In genomic region chr1:59323879-59324278, GRCh38 we compare ENCODE assay signal across 22 cellular contexts. TPM values are rescaled to one million over a fixed set of nuclear protein-coding genes. Genes with fewer than 3 reads are reported as not detected.
A peak's percentile ranks its signal among the peaks of the same experiment; 100 is the strongest.
DNase-seq lines count a peak whose midpoint lies in the region; ATAC-seq lines count a peak whose summit lies in the region.
"Had no signal": no experiment of that assay in that cellular context is flagged by ENCODE, and none has a peak within 500 bp of the region (broad histone marks: within the 10 kb centered on the region; RNA-seq: fewer than 3 reads in every experiment).

No MANE protein-coding gene starts in this region.

- no peaks in the 10 kb centered on the region for H3F3A ChIP-seq in GM23248 (ENCODE audit: insufficient read depth)

- no peak overlapping the region for H3K27ac ChIP-seq in GM23248
- H3K27ac ChIP-seq: 22Rv1, C4-2B, HL-60, KMS-11 had no signal

- H3K4me1 Mint-ChIP-seq in activated CD4-positive, alpha-beta T cell treated with anti-CD3 and anti-CD28 coated beads for 36 hours = peaks cover 10% of the 10 kb centered on the region
- peaks cover 13% of the 10 kb centered on the region for H3K4me1 Mint-ChIP-seq in stimulated activated naive CD8-positive, alpha-beta T cell treated with anti-CD3 and anti-CD28 coated beads, Interleukin-15, amount 100 ng/mL, for 72 hours

- 95 to 100% methylated on average over 3 of the region's 3 CpGs for WGBS in GM23248 (ENCODE audit: low coverage in 1 of 2, low lambda C conversion rate in 2 of 2, missing lambda C conversion rate in 2 of 2), 2 experiments

- intact Hi-C loops in activated CD4-positive, alpha-beta T cell treated with anti-CD3 and anti-CD28 coated beads for 36 hours (cut with DNase I, micrococcal nuclease) = no loop called here

- POLR2A ChIA-PET in activated CD4-positive, alpha-beta T cell treated with anti-CD3 and anti-CD28 coated beads for 36 hours (lab: Charles Lee) = no interaction called here

- H3K36me3 ChIP-seq in GM23248 (ENCODE audit: low read depth) = no peaks in the 10 kb centered on the region

- peaks cover 4% of the 10 kb centered on the region for H3K36me3 Mint-ChIP-seq in activated CD4-positive, alpha-beta T cell treated with anti-CD3 and anti-CD28 coated beads for 36 hours (ENCODE audit: low read depth)

- H3K9me2 ChIP-seq in GM23248 (ENCODE audit: insufficient read depth) = no peaks in the 10 kb centered on the region

- H3K4me1 ChIP-seq in GM23248 (ENCODE audit: insufficient read depth) = no peaks in the 10 kb centered on the region

- no peak overlapping the region for H3K4me3 Mint-ChIP-seq in activated CD4-positive, alpha-beta T cell treated with anti-CD3 and anti-CD28 coated beads for 36 hours
- H3K4me3 Mint-ChIP-seq in stimulated activated naive CD8-positive, alpha-beta T cell treated with anti-CD3 and anti-CD28 coated beads, Interleukin-15, amount 100 ng/mL, for 72 hours = no peak overlapping the region
- H3K4me3 Mint-ChIP-seq: GM23338; T-helper 1 cell treated with Interleukin-12 subunit alpha and Interleukin-12 subunit beta and Interleukin-4 antibody, amounts not matched to agents 30 μg/mL and 1 μg/mL, for 36 hours had no signal

- no peak overlapping the region for H3K27ac Mint-ChIP-seq in activated CD4-positive, alpha-beta T cell treated with anti-CD3 and anti-CD28 coated beads for 36 hours
- H3K27ac Mint-ChIP-seq in stimulated activated naive CD8-positive, alpha-beta T cell treated with anti-CD3 and anti-CD28 coated beads, Interleukin-15, amount 100 ng/mL, for 72 hours = no peak overlapping the region
- H3K27ac Mint-ChIP-seq: GM23338; T-helper 1 cell treated with Interleukin-12 subunit alpha and Interleukin-12 subunit beta and Interleukin-4 antibody, amounts not matched to agents 30 μg/mL and 1 μg/mL, for 36 hours had no signal

- no peak overlapping the region for H3K9ac ChIP-seq in GM23248
- H3K9ac ChIP-seq: KMS-11 had no signal

- H3K79me2 ChIP-seq in GM23248 (ENCODE audit: insufficient read depth) = no peaks in the 10 kb centered on the region

- no peak overlapping the region for H2AFZ ChIP-seq in GM23248
- H2AFZ ChIP-seq: GM23338 had no signal

- ATAC-seq in activated CD4-positive, alpha-beta T cell treated with anti-CD3 and anti-CD28 coated beads for 36 hours = no peak
- no peak for ATAC-seq in stimulated activated naive CD8-positive, alpha-beta T cell treated with anti-CD3 and anti-CD28 coated beads, Interleukin-15, amount 100 ng/mL, for 72 hours
- no peak for ATAC-seq in GM21619 (IDR thresholded peaks at IDR 0.05; ENCODE audit: unreplicated experiment)
- ATAC-seq: GM23338 had no signal

- peak; percentile 58 for DNase-seq in AG08395 (ENCODE audit: low spot score)
- peak; percentile 47 for DNase-seq in GM23248
- DNase-seq in LHCN-M2 (ENCODE audit: low read depth) = peak; percentile 71
- DNase-seq in kidney tubule cell (ENCODE audit: low spot score) = peak; percentile 67
- DNase-seq in NCI-H1417 (lab: John Stamatoyannopoulos, UW) = no peak
- no peak for DNase-seq in activated CD4-positive, alpha-beta T cell treated with anti-CD3 and anti-CD28 coated beads for 36 hours
- no peak for DNase-seq in stimulated activated naive CD8-positive, alpha-beta T cell treated with anti-CD3 and anti-CD28 coated beads, Interleukin-15, amount 100 ng/mL, for 72 hours
- DNase-seq: ACHN, MV-4-11, NCI-H1105 treated with DMSO at 0.1 percent for 48 hours, NCI-H1694 treated with DMSO at 0.1 percent for 48 hours, NCI-H2081 treated with DMSO at 0.1 percent for 48 hours, NCI-H2171 treated with DMSO at 0.1 percent for 48 hours, RPMI8226, SHP77 had no signal

- H4K20me1 ChIP-seq in GM23248 (ENCODE audit: insufficient read depth) = no peaks in the 10 kb centered on the region

- CTCF ChIA-PET in activated CD4-positive, alpha-beta T cell treated with anti-CD3 and anti-CD28 coated beads for 36 hours (lab: Charles Lee) = no interaction called here

- H3K9me3 ChIP-seq in GM23248 (ENCODE audit: low read depth) = no peaks in the 10 kb centered on the region

- no peak overlapping the region for H3K4me2 ChIP-seq in GM23248 (ENCODE audit: unreplicated experiment)
- H3K4me2 ChIP-seq: GM23338, KMS-11 had no signal

- H3K9me3 Mint-ChIP-seq in activated CD4-positive, alpha-beta T cell treated with anti-CD3 and anti-CD28 coated beads for 36 hours (ENCODE audit: low read depth) = peaks cover 4% of the 10 kb centered on the region
- peaks cover 4 to 6% of the 10 kb centered on the region in 2 donors for H3K9me3 Mint-ChIP-seq in stimulated activated naive CD8-positive, alpha-beta T cell treated with anti-CD3 and anti-CD28 coated beads, Interleukin-15, amount 100 ng/mL, for 72 hours

- in situ Hi-C loops in GM23248 (cut with MboI) = no loop called here

- H3K27me3 Mint-ChIP-seq in activated CD4-positive, alpha-beta T cell treated with anti-CD3 and anti-CD28 coated beads for 36 hours = no peaks in the 10 kb centered on the region
- H3K27me3 Mint-ChIP-seq in stimulated activated naive CD8-positive, alpha-beta T cell treated with anti-CD3 and anti-CD28 coated beads, Interleukin-15, amount 100 ng/mL, for 72 hours = no peaks in the 10 kb centered on the region

- H3K27me3 ChIP-seq in GM23248 (replicated peaks; ENCODE audit: insufficient read depth) = no peaks in the 10 kb centered on the region

- no peak overlapping the region for H3K4me3 ChIP-seq in GM23248
- H3K4me3 ChIP-seq: GM23338 had no signal

RNA-seq across cellular contexts. Expression of gene FGGY, which starts 27.0 kb away (rescaled TPM):
- total RNA-seq in GM23248 (2014; rRNA removed; shearing (Covaris generic)) = 11.4 and 16.9 TPM in 2 replicates
- 12.8 and 16.4 TPM in 2 replicates for polyA plus RNA-seq in GM23248 (2016; fragmentation: Nextera tagmentation; extraction: Ambion mirVana)
- 16.2 and 18.0 TPM in 2 replicates for total RNA-seq in LHCN-M2 (2014; rRNA removed)
- 18.5 TPM for polyA plus RNA-seq in LHCN-M2 (2012)
- total RNA-seq in activated CD4-positive, alpha-beta T cell treated with anti-CD3 and anti-CD28 coated beads for 36 hours = 1 to 10 TPM; 5.6 to 8.1 TPM

Comparison
In these comparisons a context has a peak if more than half of its experiments do, and no peak if none do; other contexts are left out.
1. DNase-seq: peak in AG08395 (single experiment), GM23248 (single experiment), LHCN-M2 (single experiment) and kidney tubule cell (single experiment); none in NCI-H1417 (0 of 3), activated CD4-positive, alpha-beta T cell treated with anti-CD3 and anti-CD28 coated beads for 36 hours (single experiment) and stimulated activated naive CD8-positive, alpha-beta T cell treated with anti-CD3 and anti-CD28 coated beads, Interleukin-15, amount 100 ng/mL, for 72 hours (0 of 2).